ENCODE assay signal across 35 cellular contexts in genomic region chr20:21008951-21009350, GRCh38.
DNase-seq lines count a peak whose midpoint lies in the region; ATAC-seq, FAIRE-seq and TF ChIP-seq lines count a peak whose summit lies in the region.
"Had no signal": no experiment of that assay in that cellular context is flagged by ENCODE, and none has a peak within 500 bp of the region (broad histone marks: within the 10 kb centered on the region; RNA-seq: fewer than 3 reads in every experiment).

No MANE protein-coding gene starts in this region.

- no peak overlapping the region for H3K27ac Mint-ChIP-seq in activated T-cell treated with anti-CD3 and anti-CD28 coated beads, Interleukin-2, amount 50 U/mL, for 24 hours
- H3K27ac Mint-ChIP-seq: B cell; CD14-positive monocyte; CD4-positive, alpha-beta memory T cell; CD4-positive, alpha-beta T cell; CD4-positive, CD25-positive, alpha-beta regulatory T cell; CD8-positive, alpha-beta memory T cell; CD8-positive, alpha-beta T cell had no signal

- 62% methylated on average over 7 of the region's 7 CpGs for WGBS in HepG2 (ENCODE audit: low lambda C conversion rate)
- WGBS in right lobe of liver (ENCODE audit: insufficient coverage, low coverage, low lambda C conversion rate, missing lambda C conversion rate), result 56% methylated on average over 6 of the region's 7 CpGs
- 6% methylated on average over 7 of the region's 7 CpGs for WGBS in K562 (ENCODE audit: insufficient coverage, low coverage, missing lambda C conversion rate)
- 90% methylated on average over 7 of the region's 7 CpGs; no CpG with 5 or more reads in 1 of the 2 experiments for WGBS in H1 (ENCODE audit: extremely low coverage in 1 of 2, insufficient coverage in 1 of 2, insufficient read length in 1 of 2, insufficient replicate concordance in 2 of 2, low coverage in 1 of 2, low lambda C conversion rate in 2 of 2, missing lambda C conversion rate in 1 of 2), 2 experiments

- no peaks in the 10 kb centered on the region for H3K27me3 ChIP-seq in HepG2 (ENCODE audit: control insufficient read depth in 1 of 2, insufficient read depth in 2 of 2, low read length in 2 of 2)
- H3K27me3 ChIP-seq in right lobe of liver, result no peaks in the 10 kb centered on the region
- no peaks in the 10 kb centered on the region for H3K27me3 ChIP-seq in K562 (ENCODE audit: control insufficient read depth in 2 of 2, insufficient read depth in 2 of 2, low read length in 2 of 2)
- H3K27me3 ChIP-seq in H1 (replicated peaks in 1 of 4; ENCODE audit: control insufficient read depth in 3 of 4, extremely low read depth in 1 of 4, insufficient read depth in 3 of 4, low read length in 3 of 4), result no peaks in the 10 kb centered on the region
- H3K27me3 ChIP-seq: BLaER1; BLaER1 treated with 17β-estradiol and CSF1 and Interleukin-3, amounts not matched to agents 10 nM and 100 nM had no signal

- H3K9me3 ChIP-seq in HepG2 (ENCODE audit: low read length), result no peaks in the 10 kb centered on the region
- no peaks in the 10 kb centered on the region for H3K9me3 ChIP-seq in right lobe of liver
- H3K9me3 ChIP-seq in K562 (replicated peaks; ENCODE audit: control insufficient read depth, insufficient read depth, low read depth, low read length), result no peaks in the 10 kb centered on the region
- no peaks in the 10 kb centered on the region for H3K9me3 ChIP-seq in H1 (ENCODE audit: insufficient read depth in 2 of 2, low read depth in 1 of 2, low read length in 1 of 2)
- H3K9me3 ChIP-seq: A549; BE2C; BLaER1 treated with 17β-estradiol and CSF1 and Interleukin-3, amounts not matched to agents 10 nM and 100 nM; Caco-2 had no signal

- no peak overlapping the region for H2BK15ac ChIP-seq in H1 (ENCODE audit: low read length)

- no peaks in the 10 kb centered on the region for H3K9me1 ChIP-seq in K562 (ENCODE audit: control insufficient read depth, insufficient read depth, low read length)

- TF ChIP-seq POLR2A in HepG2 (IDR thresholded peaks at IDR 0.05; ENCODE audit: insufficient read depth in 1 of 2, low read depth in 2 of 2, low read length in 2 of 2) (no peak), right lobe of liver (IDR thresholded peaks at IDR 0.05) (no peak), K562 (conservative IDR thresholded peaks at IDR 0.05) (no peak), H1 (IDR thresholded peaks at IDR 0.05; ENCODE audit: control extremely low read depth in 1 of 2, low read depth in 2 of 2, low read length in 2 of 2) (no peak)

- no peak overlapping the region for H2BK20ac ChIP-seq in H1 (ENCODE audit: low read length)

- BruUV-seq in HepG2 (replicated peaks; lab: Mats Ljungman, UMichigan) (no TSS peak), K562 (replicated peaks; lab: Mats Ljungman, UMichigan) (no TSS peak)

- no peak overlapping the region for H3K23ac ChIP-seq in H1 (ENCODE audit: insufficient read length)

- DNase-seq in HepG2 (ENCODE audit: low spot score) (no peak), right lobe of liver (no peak), K562 (ENCODE audit: extremely low read depth in 1 of 4, low spot score in 3 of 4) (no peak), H1 (ENCODE audit: low read depth in 1 of 2, low spot score in 2 of 2) (no peak)
- DNase-seq in activated T-cell treated with anti-CD3 and anti-CD28 coated beads, Interleukin-2, amount 50 U/mL, for 24 hours, result no peak
- DNase-seq: 8988T; ACHN; AML-193; BE2C; C1 segment of cervical spinal cord; Caco-2; Calu3; CD4-positive, alpha-beta memory T cell; CD4-positive, alpha-beta T cell; CD4-positive, CD25-positive, alpha-beta regulatory T cell; CD8-positive, alpha-beta memory T cell; CD8-positive, alpha-beta T cell; COR-L47; DMS 273 treated with DMSO at 0.1 percent for 48 hours; DMS153; DMS53; DMS79; DMS79 treated with DMSO at 0.1 percent for 48 hours; DND-41; EL had no signal

- POLR2A ChIA-PET in HepG2 (lab: Yijun Ruan, JAX) (no interaction called here), K562 (lab: Yijun Ruan, JAX) (no interaction called here), H1 (lab: Charles Lee; ENCODE audit: partially characterized antibody) (no interaction called here)

- H3K79me1 ChIP-seq in H1 (ENCODE audit: low read depth, low read length), result no peaks in the 10 kb centered on the region

- no peak overlapping the region for H2BK12ac ChIP-seq in H1 (ENCODE audit: low read depth, low read length)

- H2AFZ ChIP-seq in HepG2 (ENCODE audit: low read length) (no peak overlapping the region), K562 (ENCODE audit: low read depth, low read length) (no peak overlapping the region), H1 (ENCODE audit: low read length) (no peak overlapping the region)

- H3K36me3 ChIP-seq in HepG2 (replicated peaks in 1 of 2; ENCODE audit: control insufficient read depth in 1 of 2, insufficient read depth in 2 of 2, low read length in 2 of 2) (no peaks in the 10 kb centered on the region), right lobe of liver (no peaks in the 10 kb centered on the region), K562 (ENCODE audit: control insufficient read depth, insufficient read depth, low read length) (no peaks in the 10 kb centered on the region), H1 (ENCODE audit: control insufficient read depth in 2 of 4, insufficient read depth in 4 of 4, low read length in 3 of 4) (no peaks in the 10 kb centered on the region)
- H3K36me3 ChIP-seq: BE2C; BLaER1; BLaER1 treated with 17β-estradiol and CSF1 and Interleukin-3, amounts not matched to agents 10 nM and 100 nM had no signal

- CTCF ChIA-PET in HepG2 (lab: Yijun Ruan, JAX; ENCODE audit: low intra/inter-chr PET ratio, low total read pairs) (no interaction called here), K562 (lab: Yijun Ruan, JAX; ENCODE audit: low intra/inter-chr PET ratio) (no interaction called here), H1 (lab: Charles Lee; ENCODE audit: partially characterized antibody) (no interaction called here)

- H3K4me1 Mint-ChIP-seq in activated T-cell treated with anti-CD3 and anti-CD28 coated beads, Interleukin-2, amount 50 U/mL, for 24 hours (ENCODE audit: low read depth), result no peaks in the 10 kb centered on the region
- H3K4me1 Mint-ChIP-seq: B cell; CD14-positive monocyte; CD4-positive, alpha-beta memory T cell; CD4-positive, CD25-positive, alpha-beta regulatory T cell; CD8-positive, alpha-beta memory T cell had no signal

- no peaks in the 10 kb centered on the region for H3K79me2 ChIP-seq in HepG2 (ENCODE audit: insufficient read depth, low read length)
- no peaks in the 10 kb centered on the region for H3K79me2 ChIP-seq in K562 (ENCODE audit: control insufficient read depth, insufficient read depth, low read length)
- H3K79me2 ChIP-seq in H1 (ENCODE audit: control insufficient read depth in 1 of 2, insufficient read depth in 2 of 2, low read length in 2 of 2), result no peaks in the 10 kb centered on the region

- H4K20me1 ChIP-seq in HepG2 (ENCODE audit: insufficient read depth, low read length) (no peaks in the 10 kb centered on the region), K562 (replicated peaks; ENCODE audit: control insufficient read depth, insufficient read depth, low read length) (no peaks in the 10 kb centered on the region), H1 (replicated peaks in 1 of 2; ENCODE audit: control insufficient read depth in 1 of 2, insufficient read depth in 2 of 2, low read length in 2 of 2) (no peaks in the 10 kb centered on the region)
- H4K20me1 ChIP-seq: BLaER1; BLaER1 treated with 17β-estradiol and CSF1 and Interleukin-3, amounts not matched to agents 10 nM and 100 nM had no signal

- ATAC-seq in HepG2 (no peak), right lobe of liver (no peak), K562 (no peak), GM19397 (IDR thresholded peaks at IDR 0.05; ENCODE audit: unreplicated experiment) (no peak)
- ATAC-seq: A549; CD8-positive, alpha-beta T cell had no signal

- no peak overlapping the region for H3K14ac ChIP-seq in H1 (ENCODE audit: insufficient read length)

- peaks cover 13% of the 10 kb centered on the region for H3K27me3 Mint-ChIP-seq in activated T-cell treated with anti-CD3 and anti-CD28 coated beads, Interleukin-2, amount 50 U/mL, for 24 hours

- no peak overlapping the region for H3K56ac ChIP-seq in H1 (replicated peaks; ENCODE audit: insufficient read length, low read depth, low read length)

- TF ChIP-seq CTCF in HepG2 (CRISPR knock-in tag; IDR thresholded peaks at IDR 0.05) (no peak), right lobe of liver (IDR thresholded peaks at IDR 0.05) (no peak), K562 (IDR thresholded peaks at IDR 0.05 in 2 of 3, conservative IDR thresholded peaks at IDR 0.05 in 1 of 3; ENCODE audit: insufficient read depth in 2 of 3, low read depth in 1 of 3, low read length in 3 of 3) (no peak), H1 (IDR thresholded peaks at IDR 0.05; ENCODE audit: control extremely low read depth in 1 of 3, insufficient read depth in 1 of 3, low read depth in 1 of 3, low read length in 3 of 3) (no peak)

- FAIRE-seq in HepG2 (lab: Jason Lieb, UNC) (no peak), K562 (lab: Jason Lieb, UNC) (no peak), H1 (lab: Jason Lieb, UNC) (no peak)
- FAIRE-seq: A204.1, A549, D721Med had no signal

- no peaks in the 10 kb centered on the region for H3K23me2 ChIP-seq in H1 (ENCODE audit: low read depth, low read length)

- H3K4ac ChIP-seq in H1 (replicated peaks; ENCODE audit: insufficient read length, low read depth, low read length), result no peak overlapping the region

- no peak overlapping the region for H3K9ac ChIP-seq in HepG2 (ENCODE audit: insufficient read depth, low read depth, low read length)
- H3K9ac ChIP-seq in K562 (ENCODE audit: insufficient read depth in 1 of 2, low read depth in 2 of 2, low read length in 2 of 2), result no peak overlapping the region
- H3K9ac ChIP-seq in H1 (replicated peaks in 1 of 4; ENCODE audit: extremely low read depth in 1 of 4, low read depth in 3 of 4, low read length in 3 of 4), result no peak overlapping the region
- H3K9ac ChIP-seq: BLaER1; BLaER1 treated with 17β-estradiol and CSF1 and Interleukin-3, amounts not matched to agents 10 nM and 100 nM had no signal

- H2AK5ac ChIP-seq in H1 (ENCODE audit: low read depth, low read length), result no peak overlapping the region

- H2BK120ac ChIP-seq in H1 (replicated peaks; ENCODE audit: low read depth, low read length), result no peak overlapping the region

- TF ChIP-seq RAD21 in HepG2 (CRISPR knock-in tag; IDR thresholded peaks at IDR 0.05) (no peak), K562 (CRISPR knock-in tag; conservative IDR thresholded peaks at IDR 0.05 in 1 of 2, IDR thresholded peaks at IDR 0.05 in 1 of 2) (no peak), H1 (IDR thresholded peaks at IDR 0.05 in 1 of 2, conservative IDR thresholded peaks at IDR 0.05 in 1 of 2; ENCODE audit: low read depth in 2 of 2, low read length in 2 of 2) (no peak)

- no peak overlapping the region for H3K4me3 Mint-ChIP-seq in activated T-cell treated with anti-CD3 and anti-CD28 coated beads, Interleukin-2, amount 50 U/mL, for 24 hours
- H3K4me3 Mint-ChIP-seq: B cell; CD14-positive monocyte; CD4-positive, alpha-beta memory T cell; CD4-positive, alpha-beta T cell; CD4-positive, CD25-positive, alpha-beta regulatory T cell; CD8-positive, alpha-beta memory T cell; CD8-positive, alpha-beta T cell had no signal

- H3K4me3 ChIP-seq in HepG2 (replicated peaks in 1 of 3; ENCODE audit: insufficient read depth in 1 of 3, low read depth in 2 of 3, low read length in 3 of 3) (no peak overlapping the region), right lobe of liver (no peak overlapping the region), K562 (no peak overlapping the region), H1 (ENCODE audit: extremely low read depth in 1 of 4, insufficient read depth in 2 of 4, low read depth in 3 of 4, low read length in 4 of 4) (no peak overlapping the region)
- H3K4me3 ChIP-seq: A549; BLaER1; BLaER1 treated with 17β-estradiol and CSF1 and Interleukin-3, amounts not matched to agents 10 nM and 100 nM had no signal

- H3K4me1 ChIP-seq in HepG2 (ENCODE audit: insufficient read depth, low read length) (peaks cover 13% of the 10 kb centered on the region), right lobe of liver (no peaks in the 10 kb centered on the region), K562 (replicated peaks in 1 of 2; ENCODE audit: control insufficient read depth in 2 of 2, insufficient read depth in 2 of 2, low read length in 2 of 2) (no peaks in the 10 kb centered on the region), H1 (replicated peaks in 1 of 4; ENCODE audit: control insufficient read depth in 3 of 4, insufficient read depth in 4 of 4, low read length in 3 of 4) (no peaks in the 10 kb centered on the region)
- H3K4me1 ChIP-seq: A549; BE2C; BLaER1; BLaER1 treated with 17β-estradiol and CSF1 and Interleukin-3, amounts not matched to agents 10 nM and 100 nM; Caco-2 had no signal

- no peak overlapping the region for H3K27ac ChIP-seq in HepG2 (ENCODE audit: extremely low read length, insufficient read depth, low read length)
- no peak overlapping the region for H3K27ac ChIP-seq in right lobe of liver
- H3K27ac ChIP-seq in K562 (ENCODE audit: extremely low read depth, low read depth, low read length), result no peak overlapping the region
- no peak overlapping the region for H3K27ac ChIP-seq in H1 (ENCODE audit: low read depth, low read length)
- H3K27ac ChIP-seq: 22Rv1; A549; BLaER1; BLaER1 treated with 17β-estradiol and CSF1 and Interleukin-3, amounts not matched to agents 10 nM and 100 nM; C4-2B had no signal

- H3K4me2 ChIP-seq in HepG2 (ENCODE audit: low read depth, low read length) (no peak overlapping the region), K562 (ENCODE audit: insufficient read depth, low read length) (no peak overlapping the region), H1 (ENCODE audit: insufficient read depth in 1 of 2, low read depth in 2 of 2, low read length in 2 of 2) (no peak overlapping the region)
- H3K4me2 ChIP-seq: A549; BLaER1; BLaER1 treated with 17β-estradiol and CSF1 and Interleukin-3, amounts not matched to agents 10 nM and 100 nM had no signal

- intact Hi-C loops in HepG2 (cut with micrococcal nuclease; ENCODE audit: unreplicated experiment) (no loop called here), right lobe of liver (cut with DNase I) (no loop called here), K562 (cut with micrococcal nuclease) (no loop called here)

- H4K5ac ChIP-seq in H1 (ENCODE audit: insufficient read length, low read depth, low read length), result no peak overlapping the region

- in situ Hi-C loops in HepG2 (cut with HindIII; ENCODE audit: extremely low pct_ligation_motif_present, low pct_unique_long_range_greater_than_20kb), result no loop called here
- in situ Hi-C loops in K562 (cut with MboI), result no loop called here

- H3K9me3 Mint-ChIP-seq in activated T-cell treated with anti-CD3 and anti-CD28 coated beads, Interleukin-2, amount 50 U/mL, for 24 hours, result no peaks in the 10 kb centered on the region
- H3K9me3 Mint-ChIP-seq: CD4-positive, alpha-beta T cell; CD8-positive, alpha-beta memory T cell; CD8-positive, alpha-beta T cell had no signal

- H4K91ac ChIP-seq in H1 (replicated peaks; ENCODE audit: insufficient read length, low read length), result no peak overlapping the region

- H4K8ac ChIP-seq in H1 (ENCODE audit: extremely low read depth, insufficient read depth, low read length), result no peak overlapping the region

- no peak overlapping the region for H2BK5ac ChIP-seq in H1 (ENCODE audit: low read depth, low read length)

- no peak overlapping the region for H3K18ac ChIP-seq in H1 (ENCODE audit: extremely low read depth, low read length)

- H3K36me3 Mint-ChIP-seq in activated T-cell treated with anti-CD3 and anti-CD28 coated beads, Interleukin-2, amount 50 U/mL, for 24 hours (ENCODE audit: low read depth), result no peaks in the 10 kb centered on the region
- H3K36me3 Mint-ChIP-seq: CD14-positive monocyte; CD4-positive, alpha-beta memory T cell; CD4-positive, CD25-positive, alpha-beta regulatory T cell; CD8-positive, alpha-beta memory T cell; CD8-positive, alpha-beta T cell had no signal

- TF ChIP-seq EP300 in HepG2 (IDR thresholded peaks at IDR 0.05; ENCODE audit: low read depth in 2 of 2, low read length in 2 of 2) (no peak), HepG2 (CRISPR knock-in tag; IDR thresholded peaks at IDR 0.05; ENCODE audit: borderline replicate concordance) (no peak), K562 (IDR thresholded peaks at IDR 0.05; ENCODE audit: low read length) (no peak), H1 (IDR thresholded peaks at IDR 0.05; ENCODE audit: borderline replicate concordance in 1 of 2, low read depth in 2 of 2, low read length in 2 of 2) (no peak)

Comparison
In these comparisons a context has a peak if more than half of its experiments do, and no peak if none do; other contexts are left out.
1. Of the 241 proteins assayed by ChIP-seq in both HepG2 and K562: peak only in HepG2: none; only in K562: ZFP36; in both: none; in neither: 240.